ENCODE assay signal across 16 cellular contexts in the genomic region with DNA sequence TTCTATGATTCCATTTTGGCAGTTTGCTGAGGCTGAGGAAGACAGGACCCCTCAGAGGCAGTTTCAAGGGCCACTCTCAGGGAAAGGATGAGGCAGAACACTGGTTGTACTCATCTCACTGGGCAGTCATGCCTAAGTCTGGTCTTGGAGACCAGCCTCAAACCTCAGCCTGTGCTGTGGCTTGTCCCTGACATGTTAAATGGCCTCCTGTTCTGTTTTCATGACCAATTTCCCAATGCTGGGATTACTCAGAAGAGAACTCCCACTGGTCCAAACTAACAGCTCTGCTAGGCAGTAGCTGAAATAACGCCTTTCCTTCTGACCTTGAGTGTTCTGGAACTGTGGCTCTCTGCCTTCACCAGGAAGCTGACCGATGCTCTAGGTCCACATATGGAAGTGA. TPM values are rescaled to one million over a fixed set of nuclear protein-coding genes. Genes with fewer than 3 reads are reported as not detected.
DNase-seq lines count a peak whose midpoint lies in the region; TF ChIP-seq lines count a peak whose summit lies in the region.
"Had no signal": no experiment of that assay in that cellular context is flagged by ENCODE, and none has a peak within 500 bp of the region (broad histone marks: within the 10 kb centered on the region; RNA-seq: fewer than 3 reads in every experiment).

No MANE protein-coding gene starts in this region.

- in situ Hi-C loops in KBM-7 (cut with MboI; ENCODE audit: low pct_unique_long_range_greater_than_20kb, low sequenced_read_pairs) = loop anchor here (25.0 kb wide), 1 partner anchor 679 kb away; the partner anchor contains the start of gene ALOX12B

- no peak overlapping the region for H3K4me3 ChIP-seq in epithelial cell of esophagus (ENCODE audit: low read length)
- H3K4me3 ChIP-seq: A549 had no signal

- intact Hi-C loops in CD14-positive monocyte (cut with micrococcal nuclease) = no loop called here

- H3K27ac Mint-ChIP-seq in CD14-positive monocyte = no peak overlapping the region
- H3K27ac Mint-ChIP-seq: CD8-positive, alpha-beta memory T cell; HFFc6 had no signal

- TF ChIP-seq CTCF in epithelial cell of esophagus (IDR thresholded peaks at IDR 0.05; ENCODE audit: insufficient read depth, low read depth, low read length, missing control alignments) (no peak), CD14-positive monocyte (IDR thresholded peaks at IDR 0.05) (no peak)

- H3K9me3 Mint-ChIP-seq in CD14-positive monocyte = peaks cover 0 to 7% (median 5%) of the 10 kb centered on the region in 7 donors
- H3K9me3 Mint-ChIP-seq: CD8-positive, alpha-beta memory T cell; HFFc6 had no signal

- no peak overlapping the region for H3K4me3 Mint-ChIP-seq in CD14-positive monocyte
- H3K4me3 Mint-ChIP-seq: CD8-positive, alpha-beta memory T cell; HFFc6 had no signal

- peaks cover 0 to 2% (median 0%) of the 10 kb centered on the region in 3 donors for H3K27me3 Mint-ChIP-seq in CD14-positive monocyte (ENCODE audit: low read depth in 3 of 3)

- H3K4me1 Mint-ChIP-seq in CD14-positive monocyte = peaks cover 5% of the 10 kb centered on the region
- H3K4me1 Mint-ChIP-seq: CD8-positive, alpha-beta memory T cell had no signal

- DNase-seq in amniotic epithelial cell (ENCODE audit: low read depth) (peak; percentile 79), epithelial cell of esophagus (ENCODE audit: low read depth) (peak; percentile 64), iris pigment epithelial cell (ENCODE audit: low read depth) (peak; percentile 6), CD14-positive monocyte (ENCODE audit: low spot score) (no peak), GM19240 (ENCODE audit: insufficient read length, low spot score) (no peak), KBM-7 (no peak)
- DNase-seq in activated T-cell treated with anti-CD3 and anti-CD28 coated beads, Interleukin-2, amount 50 U/mL, for 1 hour = no peak
- DNase-seq: Caco-2; CD8-positive, alpha-beta memory T cell; DND-41; GDM1; HCEC 1CT; HFFc6 had no signal

- H3K36me3 Mint-ChIP-seq in CD14-positive monocyte = no peaks in the 10 kb centered on the region
- H3K36me3 Mint-ChIP-seq: CD8-positive, alpha-beta memory T cell had no signal

RNA-seq across cellular contexts. Expression of gene SPDYE4, which starts 8.4 kb away (rescaled TPM):
- not detected for polyA plus RNA-seq in CD14-positive monocyte
- polyA plus RNA-seq: A549; AG04450; BJ; CD8-positive, alpha-beta memory T cell had no signal

RNA-seq across cellular contexts. Expression of gene CCDC42, which starts 22.1 kb away (rescaled TPM):
- polyA plus RNA-seq in CD14-positive monocyte = not detected
- polyA plus RNA-seq: A549; AG04450; BJ; CD8-positive, alpha-beta memory T cell had no signal

RNA-seq across cellular contexts. Expression of gene MFSD6L, which starts 32.4 kb away (rescaled TPM):
- under 1 TPM in 1 of 2 donors, not detected in 1; 0.08 TPM for polyA plus RNA-seq in CD14-positive monocyte
- polyA plus RNA-seq: A549; AG04450; BJ; CD8-positive, alpha-beta memory T cell had no signal

Comparison
In these comparisons a context has a peak if more than half of its experiments do, and no peak if none do; other contexts are left out.
1. DNase-seq: peak in amniotic epithelial cell (single experiment), epithelial cell of esophagus (single experiment) and iris pigment epithelial cell (single experiment); none in CD14-positive monocyte (single experiment), GM19240 (single experiment), activated T-cell treated with anti-CD3 and anti-CD28 coated beads, Interleukin-2, amount 50 U/mL, for 1 hour (single experiment) and KBM-7 (single experiment).